ENCODE assay signal across 1 cellular context in the genomic region with DNA sequence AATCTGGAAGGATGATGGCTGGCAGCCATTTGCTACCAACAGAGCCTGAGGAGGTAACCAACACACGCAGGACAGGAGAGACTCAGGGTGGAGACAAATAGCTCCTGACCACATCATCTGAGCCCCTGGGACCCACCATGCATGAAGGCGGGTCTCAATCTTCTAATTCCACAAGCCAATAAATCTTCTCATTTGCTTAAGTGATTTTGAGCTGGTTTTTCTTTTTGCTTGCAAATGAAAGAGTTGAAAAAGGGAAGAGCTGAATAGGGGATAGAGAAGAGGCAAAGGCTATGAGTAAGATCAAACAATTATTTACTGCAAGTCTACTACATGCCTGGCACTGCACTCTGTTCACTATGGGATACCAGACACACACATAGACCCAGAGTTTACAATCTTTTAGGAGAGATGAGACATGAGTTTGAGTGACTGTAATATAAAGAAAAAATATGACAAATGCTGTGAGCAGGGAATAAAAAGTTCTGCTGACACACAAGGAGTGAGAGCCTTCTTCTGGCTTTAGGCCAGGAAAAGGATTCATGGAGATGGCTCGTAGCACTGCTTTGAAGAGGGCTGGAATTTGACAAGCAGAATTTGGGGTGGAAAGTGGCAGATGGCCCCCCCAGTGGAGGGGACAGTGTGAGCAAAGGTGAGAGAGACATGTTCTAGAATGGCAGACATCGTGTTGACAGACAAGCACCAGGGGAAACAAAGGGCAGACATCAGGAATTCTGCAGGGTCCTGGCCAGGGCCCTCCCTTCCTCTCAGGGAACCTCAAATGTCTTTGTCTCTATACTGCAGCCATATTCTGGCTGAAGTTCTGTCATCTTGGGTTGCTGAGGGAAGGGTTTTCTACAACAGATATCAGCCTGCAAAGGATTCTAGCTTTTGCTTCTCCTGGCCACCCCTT.
TF ChIP-seq lines count a peak whose summit lies in the region.

No MANE protein-coding gene starts in this region.

TF ChIP-seq in WTC11, 78 proteins besides CTCF, POLR2A, EP300 and RAD21 (continued from another document):
- TF ChIP-seq, protein P1, sequence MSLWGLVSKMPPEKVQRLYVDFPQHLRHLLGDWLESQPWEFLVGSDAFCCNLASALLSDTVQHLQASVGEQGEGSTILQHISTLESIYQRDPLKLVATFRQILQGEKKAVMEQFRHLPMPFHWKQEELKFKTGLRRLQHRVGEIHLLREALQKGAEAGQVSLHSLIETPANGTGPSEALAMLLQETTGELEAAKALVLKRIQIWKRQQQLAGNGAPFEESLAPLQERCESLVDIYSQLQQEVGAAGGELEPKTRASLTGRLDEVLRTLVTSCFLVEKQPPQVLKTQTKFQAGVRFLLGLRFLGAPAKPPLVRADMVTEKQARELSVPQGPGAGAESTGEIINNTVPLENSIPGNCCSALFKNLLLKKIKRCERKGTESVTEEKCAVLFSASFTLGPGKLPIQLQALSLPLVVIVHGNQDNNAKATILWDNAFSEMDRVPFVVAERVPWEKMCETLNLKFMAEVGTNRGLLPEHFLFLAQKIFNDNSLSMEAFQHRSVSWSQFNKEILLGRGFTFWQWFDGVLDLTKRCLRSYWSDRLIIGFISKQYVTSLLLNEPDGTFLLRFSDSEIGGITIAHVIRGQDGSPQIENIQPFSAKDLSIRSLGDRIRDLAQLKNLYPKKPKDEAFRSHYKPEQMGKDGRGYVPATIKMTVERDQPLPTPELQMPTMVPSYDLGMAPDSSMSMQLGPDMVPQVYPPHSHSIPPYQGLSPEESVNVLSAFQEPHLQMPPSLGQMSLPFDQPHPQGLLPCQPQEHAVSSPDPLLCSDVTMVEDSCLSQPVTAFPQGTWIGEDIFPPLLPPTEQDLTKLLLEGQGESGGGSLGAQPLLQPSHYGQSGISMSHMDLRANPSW (CRISPR knock-in tag; conservative IDR thresholded peaks at IDR 0.05; ENCODE audit: low read depth): no peak
- no peak for TF ChIP-seq ZNF396 (CRISPR knock-in tag; IDR thresholded peaks at IDR 0.05; ENCODE audit: borderline replicate concordance)
- no peak for TF ChIP-seq GABPB1 (CRISPR knock-in tag; IDR thresholded peaks at IDR 0.05)
- TF ChIP-seq, protein P2, sequence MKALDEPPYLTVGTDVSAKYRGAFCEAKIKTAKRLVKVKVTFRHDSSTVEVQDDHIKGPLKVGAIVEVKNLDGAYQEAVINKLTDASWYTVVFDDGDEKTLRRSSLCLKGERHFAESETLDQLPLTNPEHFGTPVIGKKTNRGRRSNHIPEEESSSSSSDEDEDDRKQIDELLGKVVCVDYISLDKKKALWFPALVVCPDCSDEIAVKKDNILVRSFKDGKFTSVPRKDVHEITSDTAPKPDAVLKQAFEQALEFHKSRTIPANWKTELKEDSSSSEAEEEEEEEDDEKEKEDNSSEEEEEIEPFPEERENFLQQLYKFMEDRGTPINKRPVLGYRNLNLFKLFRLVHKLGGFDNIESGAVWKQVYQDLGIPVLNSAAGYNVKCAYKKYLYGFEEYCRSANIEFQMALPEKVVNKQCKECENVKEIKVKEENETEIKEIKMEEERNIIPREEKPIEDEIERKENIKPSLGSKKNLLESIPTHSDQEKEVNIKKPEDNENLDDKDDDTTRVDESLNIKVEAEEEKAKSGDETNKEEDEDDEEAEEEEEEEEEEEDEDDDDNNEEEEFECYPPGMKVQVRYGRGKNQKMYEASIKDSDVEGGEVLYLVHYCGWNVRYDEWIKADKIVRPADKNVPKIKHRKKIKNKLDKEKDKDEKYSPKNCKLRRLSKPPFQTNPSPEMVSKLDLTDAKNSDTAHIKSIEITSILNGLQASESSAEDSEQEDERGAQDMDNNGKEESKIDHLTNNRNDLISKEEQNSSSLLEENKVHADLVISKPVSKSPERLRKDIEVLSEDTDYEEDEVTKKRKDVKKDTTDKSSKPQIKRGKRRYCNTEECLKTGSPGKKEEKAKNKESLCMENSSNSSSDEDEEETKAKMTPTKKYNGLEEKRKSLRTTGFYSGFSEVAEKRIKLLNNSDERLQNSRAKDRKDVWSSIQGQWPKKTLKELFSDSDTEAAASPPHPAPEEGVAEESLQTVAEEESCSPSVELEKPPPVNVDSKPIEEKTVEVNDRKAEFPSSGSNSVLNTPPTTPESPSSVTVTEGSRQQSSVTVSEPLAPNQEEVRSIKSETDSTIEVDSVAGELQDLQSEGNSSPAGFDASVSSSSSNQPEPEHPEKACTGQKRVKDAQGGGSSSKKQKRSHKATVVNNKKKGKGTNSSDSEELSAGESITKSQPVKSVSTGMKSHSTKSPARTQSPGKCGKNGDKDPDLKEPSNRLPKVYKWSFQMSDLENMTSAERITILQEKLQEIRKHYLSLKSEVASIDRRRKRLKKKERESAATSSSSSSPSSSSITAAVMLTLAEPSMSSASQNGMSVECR (CRISPR knock-in tag; IDR thresholded peaks at IDR 0.05; ENCODE audit: borderline replicate concordance): no peak
- TF ChIP-seq, protein P3, sequence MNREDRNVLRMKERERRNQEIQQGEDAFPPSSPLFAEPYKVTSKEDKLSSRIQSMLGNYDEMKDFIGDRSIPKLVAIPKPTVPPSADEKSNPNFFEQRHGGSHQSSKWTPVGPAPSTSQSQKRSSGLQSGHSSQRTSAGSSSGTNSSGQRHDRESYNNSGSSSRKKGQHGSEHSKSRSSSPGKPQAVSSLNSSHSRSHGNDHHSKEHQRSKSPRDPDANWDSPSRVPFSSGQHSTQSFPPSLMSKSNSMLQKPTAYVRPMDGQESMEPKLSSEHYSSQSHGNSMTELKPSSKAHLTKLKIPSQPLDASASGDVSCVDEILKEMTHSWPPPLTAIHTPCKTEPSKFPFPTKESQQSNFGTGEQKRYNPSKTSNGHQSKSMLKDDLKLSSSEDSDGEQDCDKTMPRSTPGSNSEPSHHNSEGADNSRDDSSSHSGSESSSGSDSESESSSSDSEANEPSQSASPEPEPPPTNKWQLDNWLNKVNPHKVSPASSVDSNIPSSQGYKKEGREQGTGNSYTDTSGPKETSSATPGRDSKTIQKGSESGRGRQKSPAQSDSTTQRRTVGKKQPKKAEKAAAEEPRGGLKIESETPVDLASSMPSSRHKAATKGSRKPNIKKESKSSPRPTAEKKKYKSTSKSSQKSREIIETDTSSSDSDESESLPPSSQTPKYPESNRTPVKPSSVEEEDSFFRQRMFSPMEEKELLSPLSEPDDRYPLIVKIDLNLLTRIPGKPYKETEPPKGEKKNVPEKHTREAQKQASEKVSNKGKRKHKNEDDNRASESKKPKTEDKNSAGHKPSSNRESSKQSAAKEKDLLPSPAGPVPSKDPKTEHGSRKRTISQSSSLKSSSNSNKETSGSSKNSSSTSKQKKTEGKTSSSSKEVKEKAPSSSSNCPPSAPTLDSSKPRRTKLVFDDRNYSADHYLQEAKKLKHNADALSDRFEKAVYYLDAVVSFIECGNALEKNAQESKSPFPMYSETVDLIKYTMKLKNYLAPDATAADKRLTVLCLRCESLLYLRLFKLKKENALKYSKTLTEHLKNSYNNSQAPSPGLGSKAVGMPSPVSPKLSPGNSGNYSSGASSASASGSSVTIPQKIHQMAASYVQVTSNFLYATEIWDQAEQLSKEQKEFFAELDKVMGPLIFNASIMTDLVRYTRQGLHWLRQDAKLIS (CRISPR knock-in tag; IDR thresholded peaks at IDR 0.05; ENCODE audit: borderline replicate concordance): no peak
- TF ChIP-seq EMX1 (CRISPR knock-in tag; IDR thresholded peaks at IDR 0.05): no peak
- no peak for TF ChIP-seq ESRRA (CRISPR knock-in tag; IDR thresholded peaks at IDR 0.05; ENCODE audit: borderline replicate concordance)
- no peak for TF ChIP-seq TEAD1 (CRISPR knock-in tag; IDR thresholded peaks at IDR 0.05)
- TF ChIP-seq, protein P4, sequence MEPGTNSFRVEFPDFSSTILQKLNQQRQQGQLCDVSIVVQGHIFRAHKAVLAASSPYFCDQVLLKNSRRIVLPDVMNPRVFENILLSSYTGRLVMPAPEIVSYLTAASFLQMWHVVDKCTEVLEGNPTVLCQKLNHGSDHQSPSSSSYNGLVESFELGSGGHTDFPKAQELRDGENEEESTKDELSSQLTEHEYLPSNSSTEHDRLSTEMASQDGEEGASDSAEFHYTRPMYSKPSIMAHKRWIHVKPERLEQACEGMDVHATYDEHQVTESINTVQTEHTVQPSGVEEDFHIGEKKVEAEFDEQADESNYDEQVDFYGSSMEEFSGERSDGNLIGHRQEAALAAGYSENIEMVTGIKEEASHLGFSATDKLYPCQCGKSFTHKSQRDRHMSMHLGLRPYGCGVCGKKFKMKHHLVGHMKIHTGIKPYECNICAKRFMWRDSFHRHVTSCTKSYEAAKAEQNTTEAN (CRISPR knock-in tag; IDR thresholded peaks at IDR 0.05): no peak
- TF ChIP-seq, protein P5, sequence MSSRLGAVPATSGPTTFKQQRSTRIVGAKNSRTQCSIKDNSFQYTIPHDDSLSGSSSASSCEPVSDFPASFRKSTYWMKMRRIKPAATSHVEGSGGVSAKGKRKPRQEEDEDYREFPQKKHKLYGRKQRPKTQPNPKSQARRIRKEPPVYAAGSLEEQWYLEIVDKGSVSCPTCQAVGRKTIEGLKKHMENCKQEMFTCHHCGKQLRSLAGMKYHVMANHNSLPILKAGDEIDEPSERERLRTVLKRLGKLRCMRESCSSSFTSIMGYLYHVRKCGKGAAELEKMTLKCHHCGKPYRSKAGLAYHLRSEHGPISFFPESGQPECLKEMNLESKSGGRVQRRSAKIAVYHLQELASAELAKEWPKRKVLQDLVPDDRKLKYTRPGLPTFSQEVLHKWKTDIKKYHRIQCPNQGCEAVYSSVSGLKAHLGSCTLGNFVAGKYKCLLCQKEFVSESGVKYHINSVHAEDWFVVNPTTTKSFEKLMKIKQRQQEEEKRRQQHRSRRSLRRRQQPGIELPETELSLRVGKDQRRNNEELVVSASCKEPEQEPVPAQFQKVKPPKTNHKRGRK (CRISPR knock-in tag; IDR thresholded peaks at IDR 0.05; ENCODE audit: borderline replicate concordance): no peak
- no peak for TF ChIP-seq ZNF317 (CRISPR knock-in tag; IDR thresholded peaks at IDR 0.05; ENCODE audit: borderline replicate concordance, low read depth)
- TF ChIP-seq PRRX2 (CRISPR knock-in tag; IDR thresholded peaks at IDR 0.05): no peak
TF ChIP-seq in WTC11: peak in this region for 0.
